In genomic region chr9:111992523-111992922, GRCh38 we compare ENCODE assay signal across 8 cellular contexts.
DNase-seq lines count a peak whose midpoint lies in the region; ATAC-seq, FAIRE-seq and TF ChIP-seq lines count a peak whose summit lies in the region.

No MANE protein-coding gene starts in this region.

- H3K4me1 ChIP-seq in endothelial cell of umbilical vein (ENCODE audit: control insufficient read depth, extremely low read depth, insufficient read depth, low read length) (peaks cover 4% of the 10 kb centered on the region), BE2C (no peaks in the 10 kb centered on the region)

- intact Hi-C loops in endothelial cell of umbilical vein (cut with micrococcal nuclease) (no loop called here), lower leg skin (cut with DNase I; ENCODE audit: low total_unique reads) (no loop called here)

- no peak for TF ChIP-seq CTCF in endothelial cell of umbilical vein (IDR thresholded peaks at IDR 0.05; ENCODE audit: extremely low read depth in 1 of 2, insufficient read depth in 1 of 2, low read depth in 1 of 2, low read length in 2 of 2)
- no peak for TF ChIP-seq CTCF in lower leg skin (IDR thresholded peaks at IDR 0.05)
- no peak for TF ChIP-seq CTCF in BE2C (IDR thresholded peaks at IDR 0.05; ENCODE audit: low read depth, low read length)

- no peaks in the 10 kb centered on the region for H3K79me2 ChIP-seq in endothelial cell of umbilical vein (ENCODE audit: control insufficient read depth, insufficient read depth, low read length)

- no peak overlapping the region for H3K9ac ChIP-seq in endothelial cell of umbilical vein (replicated peaks; ENCODE audit: extremely low read depth, insufficient read depth, low read length)

- no TSS peak for BruUV-seq in endothelial cell of umbilical vein (replicated peaks; lab: Mats Ljungman, UMichigan)

- H3K4me3 ChIP-seq in endothelial cell of umbilical vein (replicated peaks in 1 of 3; ENCODE audit: insufficient read depth in 1 of 3, low read depth in 1 of 3, low read length in 3 of 3) (no peak overlapping the region), lower leg skin (ENCODE audit: low read depth, poor library complexity, severe bottlenecking) (no peak overlapping the region), BE2C (ENCODE audit: low read depth, low read length) (no peak overlapping the region)

- H3K9me3 ChIP-seq in endothelial cell of umbilical vein (replicated peaks; ENCODE audit: control insufficient read depth, insufficient read depth, low read length) (no peaks in the 10 kb centered on the region), BE2C (no peaks in the 10 kb centered on the region)

- CTCF ChIA-PET in endothelial cell of umbilical vein (lab: Charles Lee), result interaction anchor here (1.1 to 1.5 kb wide), 2 partner anchors 13 to 82 kb away, joined by 4 read pairs; no protein-coding TSS in a partner anchor

- H3K36me3 ChIP-seq in endothelial cell of umbilical vein (ENCODE audit: control insufficient read depth in 2 of 2, extremely low read depth in 1 of 2, insufficient read depth in 2 of 2, low read length in 2 of 2), result no peaks in the 10 kb centered on the region
- no peaks in the 10 kb centered on the region for H3K36me3 ChIP-seq in BE2C

- H3K27ac ChIP-seq in endothelial cell of umbilical vein (ENCODE audit: insufficient read depth, low read depth, low read length), result no peak overlapping the region

- H4K20me1 ChIP-seq in endothelial cell of umbilical vein (replicated peaks; ENCODE audit: control insufficient read depth, extremely low read depth, insufficient read depth, low read length), result no peaks in the 10 kb centered on the region

- FAIRE-seq in GM12892 (lab: Jason Lieb, UNC) (peak; percentile 44), endothelial cell of umbilical vein (lab: Jason Lieb, UNC) (no peak)

- POLR2A ChIA-PET in endothelial cell of umbilical vein (lab: Charles Lee), result interaction anchor here (0.6 kb wide), 1 partner anchor 15 kb away, joined by 4 read pairs; no protein-coding TSS in a partner anchor

- no peak overlapping the region for H3K4me2 ChIP-seq in endothelial cell of umbilical vein (ENCODE audit: insufficient read depth, low read length)

- dilution Hi-C loops in endothelial cell of umbilical vein (cut with MboI; ENCODE audit: extremely low pct_ligation_motif_present, low sequenced_read_pairs), result no loop called here

- no peaks in the 10 kb centered on the region for H3K9me1 ChIP-seq in endothelial cell of umbilical vein (replicated peaks; ENCODE audit: control insufficient read depth, extremely low read depth, insufficient read depth, low read length)

- DNase-seq in GM12892 (ENCODE audit: insufficient read length) (no peak), HT-29 (ENCODE audit: low spot score) (peak; percentile 30), endothelial cell of umbilical vein (ENCODE audit: low read depth, low spot score) (peak; percentile 37), lower leg skin (ENCODE audit: low spot score in 2 of 2) (no peak), putamen (ENCODE audit: low spot score) (no peak), BE2C (no peak), hypothalamus (lab: John Stamatoyannopoulos, UW) (no peak)

- TF ChIP-seq POLR2A in GM12892 (IDR thresholded peaks at IDR 0.05; ENCODE audit: low read depth, low read length) (no peak), endothelial cell of umbilical vein (IDR thresholded peaks at IDR 0.05; ENCODE audit: low read depth, low read length) (no peak), lower leg skin (IDR thresholded peaks at IDR 0.05) (no peak)

- ATAC-seq in GM21529 (IDR thresholded peaks at IDR 0.05; ENCODE audit: unreplicated experiment), result peak; percentile 82

- WGBS in lower leg skin, 2 donors, result 51 to 52% methylated on average over 2 of the region's 2 CpGs

- H2AFZ ChIP-seq in endothelial cell of umbilical vein (ENCODE audit: low read depth, low read length), result no peak overlapping the region

- no peaks in the 10 kb centered on the region for H3K27me3 ChIP-seq in endothelial cell of umbilical vein (ENCODE audit: control insufficient read depth in 2 of 2, insufficient read depth in 2 of 2, low read length in 2 of 2)
- H3K27me3 ChIP-seq in BE2C, result no peaks in the 10 kb centered on the region

TF ChIP-seq in endothelial cell of umbilical vein, 7 proteins besides CTCF, POLR2A, EP300 and RAD21:
- TF ChIP-seq GATA2 (IDR thresholded peaks at IDR 0.05; ENCODE audit: insufficient read depth, insufficient read length, low read depth, low read length) (no peak), FOS (IDR thresholded peaks at IDR 0.05; ENCODE audit: borderline replicate concordance, insufficient read depth, low read length) (peak; percentile 67), JUN (IDR thresholded peaks at IDR 0.05; ENCODE audit: borderline replicate concordance, insufficient read depth, insufficient read length, low read depth) (peak; percentile 10)

Comparison
In these comparisons a context has a peak if more than half of its experiments do, and no peak if none do; other contexts are left out.
1. DNase-seq: peak in HT-29 (single experiment) and endothelial cell of umbilical vein (single experiment); none in GM12892 (single experiment), lower leg skin (0 of 2), putamen (single experiment), BE2C (single experiment) and hypothalamus (0 of 51).